Comparison of ENCODE assay signal across 24 cellular contexts in the genomic region with DNA sequence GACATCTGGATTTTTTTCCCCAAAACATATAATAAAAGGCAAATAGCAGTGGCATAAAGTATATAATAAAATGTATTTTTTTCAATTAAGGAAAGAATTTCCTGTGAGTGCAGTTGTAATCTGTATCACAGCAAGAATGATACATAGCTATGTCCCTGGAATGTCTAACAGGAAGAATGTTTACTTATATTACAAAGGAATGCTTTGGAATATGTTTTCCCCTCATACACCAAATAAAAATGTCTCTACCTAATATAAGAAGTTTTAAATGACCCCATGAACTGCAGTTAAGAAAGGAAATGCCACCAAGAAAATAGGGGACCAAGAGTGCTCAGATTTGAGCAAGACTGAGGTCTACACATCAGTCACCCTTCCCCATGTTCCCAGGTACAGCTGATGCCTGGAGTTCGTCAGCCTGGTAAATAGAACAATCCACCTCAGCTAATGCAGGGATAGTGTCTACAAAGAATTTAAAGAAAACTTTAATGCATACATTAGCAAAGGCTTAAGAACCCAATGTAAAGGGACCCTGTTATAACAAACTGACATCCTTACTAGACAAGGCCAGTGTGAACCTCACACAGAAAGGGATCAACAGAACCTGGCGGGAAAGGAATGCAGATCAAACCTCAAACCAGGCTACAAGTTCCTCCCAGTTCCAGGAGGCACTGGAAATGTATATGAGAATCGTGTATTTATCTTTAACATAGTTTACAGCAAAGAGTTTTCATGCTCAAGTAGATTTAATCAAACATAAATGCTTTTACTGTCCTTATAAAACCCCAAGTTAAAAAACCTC. TPM values are rescaled to one million over a fixed set of nuclear protein-coding genes. Genes with fewer than 3 reads are reported as not detected.
DNase-seq lines count a peak whose midpoint lies in the region; ATAC-seq, FAIRE-seq and TF ChIP-seq lines count a peak whose summit lies in the region.
"Had no signal": no experiment of that assay in that cellular context is flagged by ENCODE, and none has a peak within 500 bp of the region (broad histone marks: within the 10 kb centered on the region; RNA-seq: fewer than 3 reads in every experiment).

No MANE protein-coding gene starts in this region.

- no peak overlapping the region for H3K27ac ChIP-seq in GM23338 (ENCODE audit: low read depth)
- peak overlapping the region; percentile 90 for H3K27ac ChIP-seq in SK-N-MC
- H3K27ac ChIP-seq in endothelial cell of umbilical vein (ENCODE audit: insufficient read depth, low read depth, low read length), result peak overlapping the region; percentile 60
- H3K27ac ChIP-seq: breast epithelium, pancreas, Peyer's patch had no signal

- no peaks in the 10 kb centered on the region for H3K4me1 Mint-ChIP-seq in GM23338
- H3K4me1 Mint-ChIP-seq: stimulated activated memory B cell treated with anti-CD40 and anti-IgM and Interleukin-4, amounts not matched to agents 10 μg/mL and 1 μg/mL and 100 μg/mL, for 72 hours had no signal

- H3K9ac ChIP-seq in SK-N-MC (ENCODE audit: insufficient read length) (peak overlapping the region; percentile 34), endothelial cell of umbilical vein (replicated peaks; ENCODE audit: extremely low read depth, insufficient read depth, low read length) (peak overlapping the region; percentile 20)

- POLR2A ChIA-PET in endothelial cell of umbilical vein (lab: Charles Lee), result no interaction called here

- H2AFZ ChIP-seq in GM23338 (peak overlapping the region; percentile 70), endothelial cell of umbilical vein (ENCODE audit: low read depth, low read length) (peak overlapping the region; percentile 5)

- H3K4me3 Mint-ChIP-seq in GM23338, result no peak overlapping the region
- H3K4me3 Mint-ChIP-seq: activated naive CD8-positive, alpha-beta T cell; activated T-helper 1 cell treated with anti-CD3 and anti-CD28 coated beads, Interleukin-12 subunit alpha, Interleukin-12 subunit beta, Interleukin-2, Interleukin-4 antibody, amounts not matched to agents 30 ng/mL and 10 ng/mL and 1 ng/mL, durations not matched to agents 14 hours and 24 hours and 36 hours; CD4-positive, alpha-beta T cell; naive thymus-derived CD8-positive, alpha-beta T cell; stimulated activated memory B cell treated with anti-CD40 and anti-IgM and Interleukin-4, amounts not matched to agents 10 μg/mL and 1 μg/mL and 100 μg/mL, for 72 hours had no signal

- H3K36me3 ChIP-seq in GM23338 (ENCODE audit: insufficient read depth) (no peaks in the 10 kb centered on the region), SK-N-MC (ENCODE audit: insufficient read depth, low read length) (no peaks in the 10 kb centered on the region), endothelial cell of umbilical vein (ENCODE audit: control insufficient read depth in 2 of 2, extremely low read depth in 1 of 2, insufficient read depth in 2 of 2, low read length in 2 of 2) (no peaks in the 10 kb centered on the region), H7 (replicated peaks; ENCODE audit: control insufficient read depth, insufficient read depth, low read length) (no peaks in the 10 kb centered on the region)
- H3K36me3 ChIP-seq: breast epithelium, pancreas, Peyer's patch had no signal

- TF ChIP-seq CTCF in GM23338 (conservative IDR thresholded peaks at IDR 0.05; ENCODE audit: low read depth in 2 of 2), result no peak
- no peak for TF ChIP-seq CTCF in endothelial cell of umbilical vein (IDR thresholded peaks at IDR 0.05; ENCODE audit: extremely low read depth in 1 of 2, insufficient read depth in 1 of 2, low read depth in 1 of 2, low read length in 2 of 2)

- H3K27ac Mint-ChIP-seq in GM23338, result no peak overlapping the region
- H3K27ac Mint-ChIP-seq: activated naive CD8-positive, alpha-beta T cell; CD4-positive, alpha-beta T cell; stimulated activated memory B cell treated with anti-CD40 and anti-IgM and Interleukin-4, amounts not matched to agents 10 μg/mL and 1 μg/mL and 100 μg/mL, for 72 hours had no signal

- no peaks in the 10 kb centered on the region for H3F3A ChIP-seq in GM23338 (replicated peaks; ENCODE audit: low read depth)

- H3K9me2 ChIP-seq in GM23338 (ENCODE audit: insufficient read depth), result no peaks in the 10 kb centered on the region; the same call in 1 of the 2 replicates

- dilution Hi-C loops in endothelial cell of umbilical vein (cut with MboI; ENCODE audit: extremely low pct_ligation_motif_present, low sequenced_read_pairs), result no loop called here

- no peaks in the 10 kb centered on the region for H4K20me1 ChIP-seq in GM23338 (replicated peaks; ENCODE audit: insufficient read depth)
- H4K20me1 ChIP-seq in endothelial cell of umbilical vein (replicated peaks; ENCODE audit: control insufficient read depth, extremely low read depth, insufficient read depth, low read length), result no peaks in the 10 kb centered on the region

- H3K79me2 ChIP-seq in GM23338 (replicated peaks; ENCODE audit: insufficient read depth), result no peaks in the 10 kb centered on the region
- no peaks in the 10 kb centered on the region for H3K79me2 ChIP-seq in endothelial cell of umbilical vein (ENCODE audit: control insufficient read depth, insufficient read depth, low read length)

- BruUV-seq in endothelial cell of umbilical vein (replicated peaks; lab: Mats Ljungman, UMichigan), result no TSS peak

- H3K4me3 ChIP-seq in GM23338 (no peak overlapping the region), SK-N-MC (peak overlapping the region; percentile 50), endothelial cell of umbilical vein (replicated peaks in 1 of 3; ENCODE audit: insufficient read depth in 1 of 3, low read depth in 1 of 3, low read length in 3 of 3) (no peak overlapping the region), H7 (ENCODE audit: insufficient read depth, low read depth, low read length) (no peak overlapping the region)
- H3K4me3 ChIP-seq: breast epithelium, pancreas, Peyer's patch, testis had no signal

- H3K9me3 Mint-ChIP-seq in GM23338, result no peaks in the 10 kb centered on the region
- H3K9me3 Mint-ChIP-seq: activated T-helper 1 cell treated with anti-CD3 and anti-CD28 coated beads, Interleukin-12 subunit alpha, Interleukin-12 subunit beta, Interleukin-2, Interleukin-4 antibody, amounts not matched to agents 30 ng/mL and 10 ng/mL and 1 ng/mL, durations not matched to agents 14 hours and 24 hours and 36 hours; CD4-positive, alpha-beta T cell had no signal

- H3K4me1 ChIP-seq in GM23338 (ENCODE audit: insufficient read depth), result no peaks in the 10 kb centered on the region
- H3K4me1 ChIP-seq in endothelial cell of umbilical vein (ENCODE audit: control insufficient read depth, extremely low read depth, insufficient read depth, low read length), result peaks cover 17% of the 10 kb centered on the region
- H3K4me1 ChIP-seq: breast epithelium, Peyer's patch had no signal

- FAIRE-seq in endothelial cell of umbilical vein (lab: Jason Lieb, UNC), result peak; percentile 38
- FAIRE-seq: pancreas had no signal

- H3K9me1 ChIP-seq in endothelial cell of umbilical vein (replicated peaks; ENCODE audit: control insufficient read depth, extremely low read depth, insufficient read depth, low read length), result no peaks in the 10 kb centered on the region

- CTCF ChIA-PET in endothelial cell of umbilical vein (lab: Charles Lee), result interaction anchor here (1.0 to 1.5 kb wide), 6 partner anchors 9 to 82 kb away, joined by 3 to 7 read pairs (median 4); no protein-coding TSS in a partner anchor

- intact Hi-C loops in endothelial cell of umbilical vein (cut with micrococcal nuclease) (loop anchor here (1.0 to 2.0 kb wide), 4 partner anchors 20 to 41 kb away; no protein-coding TSS in a partner anchor), posterior vena cava (cut with DNase I) (no loop called here)

- H3K9me3 ChIP-seq in SK-N-MC (ENCODE audit: low read depth, low read length) (no peaks in the 10 kb centered on the region), endothelial cell of umbilical vein (replicated peaks; ENCODE audit: control insufficient read depth, insufficient read depth, low read length) (no peaks in the 10 kb centered on the region)
- H3K9me3 ChIP-seq: pancreas, Peyer's patch, testis had no signal

- no peaks in the 10 kb centered on the region for H3K27me3 ChIP-seq in GM23338 (ENCODE audit: insufficient read depth)
- H3K27me3 ChIP-seq in endothelial cell of umbilical vein (ENCODE audit: control insufficient read depth in 2 of 2, insufficient read depth in 2 of 2, low read length in 2 of 2), result no peaks in the 10 kb centered on the region
- H3K27me3 ChIP-seq in H7 (ENCODE audit: control insufficient read depth, insufficient read depth, low read length), result no peaks in the 10 kb centered on the region
- H3K27me3 ChIP-seq: breast epithelium, pancreas, Peyer's patch, testis had no signal

- DNase-seq in GM23338 (ENCODE audit: low spot score) (no peak), SK-N-MC (ENCODE audit: low read depth, low spot score) (no peak), endothelial cell of umbilical vein (ENCODE audit: low read depth, low spot score) (peak; percentile 56), pulmonary artery endothelial cell (ENCODE audit: low read depth, low spot score) (peak; percentile 29), posterior vena cava (ENCODE audit: low spot score) (no peak), H7 (no peak)
- DNase-seq: CD4-positive, alpha-beta T cell; DMS 273 treated with DMSO at 0.1 percent for 48 hours; erythroblast; GDM1; left cardiac atrium; mesendoderm; naive thymus-derived CD8-positive, alpha-beta T cell; NCI-H1092; NCI-H2029; pancreas; Peyer's patch; testis had no signal

- no peak overlapping the region for H3K4me2 ChIP-seq in GM23338
- peak overlapping the region; percentile 34 for H3K4me2 ChIP-seq in endothelial cell of umbilical vein (ENCODE audit: insufficient read depth, low read length)

- no peaks in the 10 kb centered on the region for H3K27me3 Mint-ChIP-seq in GM23338 (ENCODE audit: insufficient read depth, low read depth, poor library complexity)
- H3K27me3 Mint-ChIP-seq: activated naive CD8-positive, alpha-beta T cell; CD4-positive, alpha-beta T cell had no signal

- ATAC-seq in GM23338, result no peak
- no peak for ATAC-seq in HG02798 (IDR thresholded peaks at IDR 0.05; ENCODE audit: poor library complexity, unreplicated experiment)
- ATAC-seq: left cardiac atrium; naive thymus-derived CD8-positive, alpha-beta T cell; sciatic nerve; stimulated activated memory B cell treated with anti-CD40 and anti-IgM and Interleukin-4, amounts not matched to agents 10 μg/mL and 1 μg/mL and 100 μg/mL, for 72 hours had no signal

- H3K36me3 Mint-ChIP-seq in GM23338 (ENCODE audit: low read depth), result no peaks in the 10 kb centered on the region
- H3K36me3 Mint-ChIP-seq: activated naive CD8-positive, alpha-beta T cell; stimulated activated memory B cell treated with anti-CD40 and anti-IgM and Interleukin-4, amounts not matched to agents 10 μg/mL and 1 μg/mL and 100 μg/mL, for 72 hours had no signal

- TF ChIP-seq POLR2A in endothelial cell of umbilical vein (IDR thresholded peaks at IDR 0.05; ENCODE audit: low read depth, low read length), result no peak

RNA-seq across cellular contexts. Expression of a gene that starts 37.8 kb away (rescaled TPM):
- 24.7 and 30.6 TPM in 2 replicates for total RNA-seq in GM23338 (2014; rRNA removed; shearing (Covaris generic))
- 5.8 and 6.0 TPM in 2 replicates for polyA plus RNA-seq in GM23338 (2016; fragmentation: Nextera tagmentation; extraction: Ambion mirVana)
- total RNA-seq in endothelial cell of umbilical vein, result 49.3 and 62.3 TPM in 2 replicates
- 7.3 and 10.1 TPM in 2 replicates for polyA plus RNA-seq in endothelial cell of umbilical vein
- polyA plus RNA-seq in endothelial cell of umbilical vein (2011; cell fraction: cytosol; rRNA removed), result 7.8 and 8.7 TPM in 2 replicates
- 20.9 and 25.2 TPM in 2 replicates for polyA plus RNA-seq in endothelial cell of umbilical vein (2011; cell fraction: nucleus; rRNA removed)
- polyA plus RNA-seq in endothelial cell of umbilical vein (2012), result 22.2 and 34.9 TPM in 2 replicates
- 27.7 and 34.4 TPM in 2 replicates for polyA minus RNA-seq in endothelial cell of umbilical vein
- 20.6 TPM for polyA minus RNA-seq in endothelial cell of umbilical vein (2011; cell fraction: cytosol; rRNA and poly(A)+ RNA removed)
- 45.1 and 57.8 TPM in 2 replicates for polyA minus RNA-seq in endothelial cell of umbilical vein (2011; cell fraction: nucleus; rRNA and poly(A)+ RNA removed)
- total RNA-seq in pulmonary artery endothelial cell, result 49.9 and 64.9 TPM in 2 replicates
- total RNA-seq in posterior vena cava, result 10 to 100 TPM; 44.3 to 57.6 TPM
- total RNA-seq in H7 (2014; rRNA removed; shearing (Covaris generic)), result 14.2 and 20.1 TPM in 2 replicates

Comparison
In these comparisons a context has a peak if more than half of its experiments do, and no peak if none do; other contexts are left out.
1. DNase-seq: peak in endothelial cell of umbilical vein (single experiment) and pulmonary artery endothelial cell (single experiment); none in GM23338 (single experiment), SK-N-MC (single experiment), posterior vena cava (single experiment) and H7 (single experiment).